In genomic region chr19:58466089-58466759, GRCh38 we compare ENCODE assay signal across 1 cellular context.
TF ChIP-seq lines count a peak whose summit lies in the region.

No MANE protein-coding gene starts in this region.

TF ChIP-seq in K562, 482 proteins besides CTCF, POLR2A, EP300 and RAD21:
- peak; percentile 66; the same call in 1 of the 2 replicates for TF ChIP-seq BCOR (IDR thresholded peaks at IDR 0.05)
- TF ChIP-seq TEAD4 (IDR thresholded peaks at IDR 0.05; ENCODE audit: low read length): no peak
- no peak for TF ChIP-seq TEAD4 (CRISPR knock-in tag; IDR thresholded peaks at IDR 0.05; ENCODE audit: borderline replicate concordance)
- 0 out of 2 replicates have a peak, but pooled peaks have one; percentile 57 for TF ChIP-seq ZNF174 (CRISPR knock-in tag; IDR thresholded peaks at IDR 0.05)
- 0 out of 2 replicates have a peak, but pooled peaks have one; percentile 1 for TF ChIP-seq ZNF133 (CRISPR knock-in tag; IDR thresholded peaks at IDR 0.05)
- TF ChIP-seq MEF2D (tag; conservative IDR thresholded peaks at IDR 0.05; ENCODE audit: low read depth): 0 out of 2 replicates have a peak, but pooled peaks have one; percentile 31
- TF ChIP-seq NR2F6 (CRISPR knock-in tag; IDR thresholded peaks at IDR 0.05): 0 out of 2 replicates have a peak, but pooled peaks have one; percentile 38
- TF ChIP-seq ZNF512 (tag; IDR thresholded peaks at IDR 0.05): 0 out of 2 replicates have a peak, but pooled peaks have one; percentile 13
- TF ChIP-seq KDM1A (IDR thresholded peaks at IDR 0.05): peak in 1 of 2 experiments; percentile 22; a peak in 1 of 4 replicates
- no peak for TF ChIP-seq ETV1 (tag; conservative IDR thresholded peaks at IDR 0.05; ENCODE audit: low read depth)
- TF ChIP-seq ZFP36 (IDR thresholded peaks at IDR 0.05; ENCODE audit: low read depth, low read length, partially characterized antibody): peak; percentile 37
TF ChIP-seq in K562: peak in this region for 8.
